In genomic region chr5:1488882-1489680, GRCh38 we compare ENCODE assay signal across 9 cellular contexts. TPM values are rescaled to one million over a fixed set of nuclear protein-coding genes. Genes with fewer than 3 reads are reported as not detected.
DNase-seq lines count a peak whose midpoint lies in the region; ATAC-seq and TF ChIP-seq lines count a peak whose summit lies in the region.
"Had no signal": no experiment of that assay in that cellular context is flagged by ENCODE, and none has a peak within 500 bp of the region (broad histone marks: within the 10 kb centered on the region; RNA-seq: fewer than 3 reads in every experiment).

No MANE protein-coding gene starts in this region.

- intact Hi-C loops in activated naive CD4-positive, alpha-beta T cell treated with anti-CD3 and anti-CD28 coated beads for 36 hours (cut with micrococcal nuclease), result loop anchor here (1.0 kb wide), 1 partner anchor 19 kb away; no protein-coding TSS in a partner anchor

- peak; percentile 67 for DNase-seq in activated naive CD4-positive, alpha-beta T cell treated with anti-CD3 and anti-CD28 coated beads for 36 hours
- DNase-seq in activated naive CD4-positive, alpha-beta T cell (lab: John Stamatoyannopoulos, UW), result no peak
- DNase-seq in RKO (ENCODE audit: low spot score) (peak; percentile 82), fibroblast of the aortic adventitia (ENCODE audit: low read depth) (peak; percentile 92), D341Med (ENCODE audit: low spot score) (no peak), DMS153 treated with DMSO at 0.1 percent for 48 hours (lab: John Stamatoyannopoulos, UW; ENCODE audit: unreplicated experiment) (no peak), NCI-H1417 (lab: John Stamatoyannopoulos, UW) (no peak)

- no peak overlapping the region for H3K4me3 ChIP-seq in fibroblast of the aortic adventitia (ENCODE audit: low read depth, low read length)

- peak overlapping the region; percentile 65 for H3K27ac Mint-ChIP-seq in activated naive CD4-positive, alpha-beta T cell treated with anti-CD3 and anti-CD28 coated beads for 36 hours

- H3K9me3 Mint-ChIP-seq in activated naive CD4-positive, alpha-beta T cell treated with anti-CD3 and anti-CD28 coated beads for 36 hours, result no peaks in the 10 kb centered on the region

- no peaks in the 10 kb centered on the region for H3K27me3 Mint-ChIP-seq in activated naive CD4-positive, alpha-beta T cell treated with anti-CD3 and anti-CD28 coated beads for 36 hours (ENCODE audit: low read depth)

- H3K4me3 Mint-ChIP-seq in activated naive CD4-positive, alpha-beta T cell treated with anti-CD3 and anti-CD28 coated beads for 36 hours, result no peak overlapping the region

- H3K36me3 Mint-ChIP-seq in activated naive CD4-positive, alpha-beta T cell treated with anti-CD3 and anti-CD28 coated beads for 36 hours (ENCODE audit: low read depth), result peaks cover 22% of the 10 kb centered on the region

- peak; percentile 62 for ATAC-seq in HG02642 (IDR thresholded peaks at IDR 0.05; ENCODE audit: poor library complexity, unreplicated experiment)

- TF ChIP-seq CTCF in fibroblast of the aortic adventitia (IDR thresholded peaks at IDR 0.05; ENCODE audit: insufficient read depth, low read length), result no peak

- CTCF ChIA-PET in activated naive CD4-positive, alpha-beta T cell treated with anti-CD3 and anti-CD28 coated beads for 36 hours (lab: Charles Lee), result interaction anchor here (0.8 to 1.2 kb wide), 2 partner anchors 9 to 30 kb away, joined by 3 read pairs; no protein-coding TSS in a partner anchor

- peaks cover 21% of the 10 kb centered on the region for H3K4me1 Mint-ChIP-seq in activated naive CD4-positive, alpha-beta T cell treated with anti-CD3 and anti-CD28 coated beads for 36 hours (ENCODE audit: low read depth)

RNA-seq across cellular contexts. Expression of gene LPCAT1, which starts 34.7 kb away (rescaled TPM):
- 10 to 100 TPM; 31.2 to 34.1 TPM for total RNA-seq in activated naive CD4-positive, alpha-beta T cell treated with anti-CD3 and anti-CD28 coated beads for 36 hours
- 41.3 and 56.0 TPM in 2 replicates for total RNA-seq in fibroblast of the aortic adventitia (ENCODE audit: low replicate concordance)

RNA-seq across cellular contexts. Expression of gene SLC6A3, which starts 43.8 kb away (rescaled TPM):
- not detected for total RNA-seq in activated naive CD4-positive, alpha-beta T cell treated with anti-CD3 and anti-CD28 coated beads for 36 hours
- total RNA-seq in fibroblast of the aortic adventitia (ENCODE audit: low replicate concordance), result not detected in 2 replicates
- total RNA-seq: dermis microvascular lymphatic vessel endothelial cell had no signal

Comparison
In these comparisons a context has a peak if more than half of its experiments do, and no peak if none do; other contexts are left out.
1. DNase-seq: peak in activated naive CD4-positive, alpha-beta T cell treated with anti-CD3 and anti-CD28 coated beads for 36 hours (single experiment), RKO (single experiment) and fibroblast of the aortic adventitia (single experiment); none in activated naive CD4-positive, alpha-beta T cell (0 of 4), D341Med (single experiment), DMS153 treated with DMSO at 0.1 percent for 48 hours (single experiment) and NCI-H1417 (0 of 3).